In the genomic region with DNA sequence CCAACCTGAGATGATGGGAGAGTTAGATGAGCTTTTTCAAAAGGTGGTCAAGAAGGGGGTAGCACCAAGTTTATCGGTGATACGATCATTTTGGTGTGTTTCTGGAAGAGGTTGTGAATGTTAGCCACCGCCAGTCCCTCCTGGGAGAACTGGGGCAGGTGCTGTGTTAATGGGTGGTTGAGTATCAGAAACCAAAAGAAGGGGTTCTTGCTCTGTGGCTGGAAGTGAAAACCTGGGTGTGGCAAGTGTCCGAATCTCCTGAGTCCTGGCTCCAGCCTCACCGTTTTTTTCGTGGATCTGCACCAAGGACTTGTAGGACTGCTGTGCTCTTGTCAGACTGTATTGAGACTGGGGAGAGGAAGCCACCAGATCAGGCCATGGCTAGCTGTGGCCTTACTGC, we compare ENCODE assay signal across 1 cellular context.
TF ChIP-seq lines count a peak whose summit lies in the region.

No MANE protein-coding gene starts in this region.

TF ChIP-seq in HepG2, 621 proteins besides CTCF, POLR2A, EP300 and RAD21:
- no peak for TF ChIP-seq RFX5 (IDR thresholded peaks at IDR 0.05; ENCODE audit: low read depth, low read length)
- TF ChIP-seq, protein P1, sequence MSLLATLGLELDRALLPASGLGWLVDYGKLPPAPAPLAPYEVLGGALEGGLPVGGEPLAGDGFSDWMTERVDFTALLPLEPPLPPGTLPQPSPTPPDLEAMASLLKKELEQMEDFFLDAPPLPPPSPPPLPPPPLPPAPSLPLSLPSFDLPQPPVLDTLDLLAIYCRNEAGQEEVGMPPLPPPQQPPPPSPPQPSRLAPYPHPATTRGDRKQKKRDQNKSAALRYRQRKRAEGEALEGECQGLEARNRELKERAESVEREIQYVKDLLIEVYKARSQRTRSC (CRISPR knock-in tag; IDR thresholded peaks at IDR 0.05; ENCODE audit: low read depth), result no peak
- TF ChIP-seq, protein P2, sequence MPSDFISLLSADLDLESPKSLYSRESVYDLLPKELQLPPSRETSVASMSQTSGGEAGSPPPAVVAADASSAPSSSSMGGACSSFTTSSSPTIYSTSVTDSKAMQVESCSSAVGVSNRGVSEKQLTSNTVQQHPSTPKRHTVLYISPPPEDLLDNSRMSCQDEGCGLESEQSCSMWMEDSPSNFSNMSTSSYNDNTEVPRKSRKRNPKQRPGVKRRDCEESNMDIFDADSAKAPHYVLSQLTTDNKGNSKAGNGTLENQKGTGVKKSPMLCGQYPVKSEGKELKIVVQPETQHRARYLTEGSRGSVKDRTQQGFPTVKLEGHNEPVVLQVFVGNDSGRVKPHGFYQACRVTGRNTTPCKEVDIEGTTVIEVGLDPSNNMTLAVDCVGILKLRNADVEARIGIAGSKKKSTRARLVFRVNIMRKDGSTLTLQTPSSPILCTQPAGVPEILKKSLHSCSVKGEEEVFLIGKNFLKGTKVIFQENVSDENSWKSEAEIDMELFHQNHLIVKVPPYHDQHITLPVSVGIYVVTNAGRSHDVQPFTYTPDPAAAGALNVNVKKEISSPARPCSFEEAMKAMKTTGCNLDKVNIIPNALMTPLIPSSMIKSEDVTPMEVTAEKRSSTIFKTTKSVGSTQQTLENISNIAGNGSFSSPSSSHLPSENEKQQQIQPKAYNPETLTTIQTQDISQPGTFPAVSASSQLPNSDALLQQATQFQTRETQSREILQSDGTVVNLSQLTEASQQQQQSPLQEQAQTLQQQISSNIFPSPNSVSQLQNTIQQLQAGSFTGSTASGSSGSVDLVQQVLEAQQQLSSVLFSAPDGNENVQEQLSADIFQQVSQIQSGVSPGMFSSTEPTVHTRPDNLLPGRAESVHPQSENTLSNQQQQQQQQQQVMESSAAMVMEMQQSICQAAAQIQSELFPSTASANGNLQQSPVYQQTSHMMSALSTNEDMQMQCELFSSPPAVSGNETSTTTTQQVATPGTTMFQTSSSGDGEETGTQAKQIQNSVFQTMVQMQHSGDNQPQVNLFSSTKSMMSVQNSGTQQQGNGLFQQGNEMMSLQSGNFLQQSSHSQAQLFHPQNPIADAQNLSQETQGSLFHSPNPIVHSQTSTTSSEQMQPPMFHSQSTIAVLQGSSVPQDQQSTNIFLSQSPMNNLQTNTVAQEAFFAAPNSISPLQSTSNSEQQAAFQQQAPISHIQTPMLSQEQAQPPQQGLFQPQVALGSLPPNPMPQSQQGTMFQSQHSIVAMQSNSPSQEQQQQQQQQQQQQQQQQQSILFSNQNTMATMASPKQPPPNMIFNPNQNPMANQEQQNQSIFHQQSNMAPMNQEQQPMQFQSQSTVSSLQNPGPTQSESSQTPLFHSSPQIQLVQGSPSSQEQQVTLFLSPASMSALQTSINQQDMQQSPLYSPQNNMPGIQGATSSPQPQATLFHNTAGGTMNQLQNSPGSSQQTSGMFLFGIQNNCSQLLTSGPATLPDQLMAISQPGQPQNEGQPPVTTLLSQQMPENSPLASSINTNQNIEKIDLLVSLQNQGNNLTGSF (CRISPR knock-in tag; IDR thresholded peaks at IDR 0.05), result no peak
- no peak for TF ChIP-seq ZMYM3 (CRISPR knock-in tag; IDR thresholded peaks at IDR 0.05)
- 0 out of 2 replicates have a peak, but pooled peaks have one; percentile 25 for TF ChIP-seq RBFOX2 (IDR thresholded peaks at IDR 0.05; ENCODE audit: low read depth, low read length)
- TF ChIP-seq RCOR2 (CRISPR knock-in tag; IDR thresholded peaks at IDR 0.05), result no peak
